In the genomic region with DNA sequence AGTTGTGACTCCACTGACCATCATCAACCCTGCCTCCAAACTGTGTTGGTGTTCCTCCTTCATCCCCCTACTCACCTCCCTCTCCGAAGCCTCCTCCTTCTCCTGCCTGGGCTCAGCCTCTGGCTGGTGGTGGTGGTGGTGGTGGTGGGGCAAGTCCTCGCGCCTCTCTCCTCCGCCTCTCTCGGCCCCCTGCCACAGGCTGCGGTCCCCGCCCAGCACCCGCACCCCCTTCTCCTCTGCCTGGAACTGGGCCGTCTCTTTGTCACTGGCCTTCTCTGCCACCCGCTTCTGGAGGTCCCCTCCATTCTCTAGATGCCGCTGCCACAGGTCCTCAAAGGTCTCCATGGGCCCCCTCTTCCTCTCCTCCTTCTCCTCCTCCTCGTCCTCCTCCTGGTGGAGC, we compare ENCODE assay signal across 22 cellular contexts. TPM values are rescaled to one million over a fixed set of nuclear protein-coding genes. Genes with fewer than 3 reads are reported as not detected.
"Had no signal": no experiment of that assay in that cellular context is flagged by ENCODE, and none has a peak within 500 bp of the region (broad histone marks: within the 10 kb centered on the region; RNA-seq: fewer than 3 reads in every experiment).

No MANE protein-coding gene starts in this region.

- H3K4me3 Mint-ChIP-seq: memory B cell; nephron progenitor cell; stimulated activated naive CD8-positive, alpha-beta T cell treated with anti-CD3 and anti-CD28 coated beads, Interleukin-15, Interleukin-2, amounts not matched to agents 100 ng/mL and 50 ng/mL, for 24 hours had no signal

- DNase-seq: cerebellar nuclear complex; dermis blood vessel endothelial cell; esophagus squamous epithelium; foreskin fibroblast; immature natural killer cell; kidney; left cardiac atrium; left ventricle myocardium inferior; lower lobe of right lung; midbrain; nephron progenitor cell; ovary; small intestine; stimulated activated CD4-positive, alpha-beta T cell treated with anti-CD3 and anti-CD28 coated beads, Interleukin-12 subunit alpha, Interleukin-12 subunit beta, amount 100 ng/mL, for 4 hours; stimulated activated CD4-positive, alpha-beta T cell treated with anti-CD3 and anti-CD28 coated beads, Interleukin-2, amount 100 ng/mL, for 48 hours; tibial artery had no signal

- H3K36me3 ChIP-seq: ovary had no signal

- H3K4me1 Mint-ChIP-seq: memory B cell, nephron progenitor cell had no signal

- H3K4me3 ChIP-seq: esophagus squamous epithelium, gastroesophageal sphincter, left ventricle myocardium inferior, lower lobe of right lung, ovary, right atrium auricular region, tibial artery, upper lobe of left lung had no signal

- H3K9me3 Mint-ChIP-seq: immature natural killer cell; memory B cell; nephron progenitor cell; stimulated activated naive CD8-positive, alpha-beta T cell treated with anti-CD3 and anti-CD28 coated beads, Interleukin-15, Interleukin-2, amounts not matched to agents 100 ng/mL and 50 ng/mL, for 24 hours had no signal

- H3K27ac ChIP-seq: esophagus squamous epithelium, gastroesophageal sphincter, left ventricle myocardium inferior, lower lobe of right lung, ovary, right atrium auricular region, tibial artery, upper lobe of left lung had no signal

- ATAC-seq: left cardiac atrium, lower lobe of right lung had no signal

- H3K9me3 ChIP-seq: esophagus squamous epithelium, gastroesophageal sphincter, left ventricle myocardium inferior, lower lobe of right lung, ovary, right atrium auricular region, tibial artery, upper lobe of left lung had no signal

- H3K27me3 ChIP-seq: ovary, right atrium auricular region, upper lobe of left lung had no signal

- H3K4me1 ChIP-seq: left ventricle myocardium inferior, lower lobe of right lung, tibial artery, upper lobe of left lung had no signal

- H3K27ac Mint-ChIP-seq: memory B cell; nephron progenitor cell; stimulated activated naive CD8-positive, alpha-beta T cell treated with anti-CD3 and anti-CD28 coated beads, Interleukin-15, Interleukin-2, amounts not matched to agents 100 ng/mL and 50 ng/mL, for 24 hours had no signal

- H3K27me3 Mint-ChIP-seq: stimulated activated naive CD8-positive, alpha-beta T cell treated with anti-CD3 and anti-CD28 coated beads, Interleukin-15, Interleukin-2, amounts not matched to agents 100 ng/mL and 50 ng/mL, for 24 hours had no signal

RNA-seq across cellular contexts. Expression of a gene that starts 1.5 kb away (rescaled TPM):
- total RNA-seq: dermis blood vessel endothelial cell, epithelial cell of proximal tubule, left cardiac atrium, left ventricle myocardium inferior, lower lobe of right lung, right atrium auricular region had no signal
